In genomic region chr3:136069933-136070332, GRCh38 we compare ENCODE assay signal across 25 cellular contexts.
A peak's percentile ranks its signal among the peaks of the same experiment; 100 is the strongest.
DNase-seq lines count a peak whose midpoint lies in the region; ATAC-seq, FAIRE-seq and TF ChIP-seq lines count a peak whose summit lies in the region.
"Had no signal": no experiment of that assay in that cellular context is flagged by ENCODE, and none has a peak within 500 bp of the region (broad histone marks: within the 10 kb centered on the region; RNA-seq: fewer than 3 reads in every experiment).

No MANE protein-coding gene starts in this region.

- peak overlapping the region; percentile 6; the same call in 1 of the 2 replicates for H3K9ac ChIP-seq in SK-N-SH
- H3K9ac ChIP-seq in astrocyte (ENCODE audit: low read length), result peak overlapping the region; percentile 52
- H3K9ac ChIP-seq in mesenchymal stem cell (ENCODE audit: low read length), result peak overlapping the region; percentile 74

- H2BK120ac ChIP-seq in mesenchymal stem cell (ENCODE audit: low read depth, low read length), result no peak overlapping the region

- H2BK5ac ChIP-seq in mesenchymal stem cell (ENCODE audit: low read depth, low read length, poor library complexity, severe bottlenecking), result no peak overlapping the region

- POLR2A ChIA-PET in SK-N-SH (lab: Yijun Ruan, JAX), result no interaction called here

- H3K4me1 ChIP-seq in SK-N-SH (ENCODE audit: control insufficient read depth in 1 of 2, insufficient read depth in 2 of 2, low read depth in 1 of 2, low read length in 1 of 2) (peaks cover 8 to 14% of the 10 kb centered on the region in 2 experiments), astrocyte (ENCODE audit: insufficient read depth, low read length) (peaks cover 25% of the 10 kb centered on the region), mesenchymal stem cell (ENCODE audit: control insufficient read depth, insufficient read depth, low read depth, low read length) (peaks cover 3% of the 10 kb centered on the region), thoracic aorta (ENCODE audit: control insufficient read depth in 1 of 2, low read depth in 2 of 2) (peaks cover 3 to 20% of the 10 kb centered on the region in 2 donors)

- peak overlapping the region; percentile 3; the same call in 1 of the 2 replicates for H3K4me2 ChIP-seq in SK-N-SH
- peak overlapping the region; percentile 67 for H3K4me2 ChIP-seq in astrocyte (ENCODE audit: low read length)
- H3K4me2 ChIP-seq in mesenchymal stem cell (ENCODE audit: low read length, poor library complexity, severe bottlenecking), result no peak overlapping the region

- TF ChIP-seq RAD21 in SK-N-SH (IDR thresholded peaks at IDR 0.05; ENCODE audit: low read length), result no peak

- H3K27me3 Mint-ChIP-seq in astrocyte (ENCODE audit: low read depth, unreplicated experiment), result no peaks in the 10 kb centered on the region
- no peaks in the 10 kb centered on the region for H3K27me3 Mint-ChIP-seq in activated naive CD8-positive, alpha-beta T cell treated with anti-CD3 and anti-CD28 coated beads, Interleukin-2, amount 50 U/mL, for 24 hours
- H3K27me3 Mint-ChIP-seq: activated CD4-positive, alpha-beta T cell treated with anti-CD3 and anti-CD28 coated beads for 36 hours; activated T-helper 17 cell treated with anti-CD3 and anti-CD28 coated beads, Interleukin-2, amount 50 U/mL, for 72 hours; progenitor cell of endocrine pancreas; stimulated activated naive CD8-positive, alpha-beta T cell treated with anti-CD3 and anti-CD28 coated beads, Interleukin-15, Interleukin-2, amounts not matched to agents 100 ng/mL and 50 ng/mL, for 24 hours had no signal

- FAIRE-seq in astrocyte (lab: Jason Lieb, UNC), result no peak

- no peaks in the 10 kb centered on the region for H3K79me1 ChIP-seq in mesenchymal stem cell (replicated peaks; ENCODE audit: low read length, poor library complexity, severe bottlenecking)

- no peak overlapping the region for H3K14ac ChIP-seq in mesenchymal stem cell (ENCODE audit: low read length in 2 of 2)

- CTCF ChIA-PET in SK-N-SH (lab: Yijun Ruan, JAX), result interaction anchor here (0.6 to 3.3 kb wide), 8 partner anchors 9 to 944 kb away, joined by 3 to 26 read pairs (median 6); partner anchors contain the start of gene STAG1

- peak overlapping the region; percentile 63 for H3K27ac Mint-ChIP-seq in astrocyte (ENCODE audit: unreplicated experiment)
- no peak overlapping the region for H3K27ac Mint-ChIP-seq in activated naive CD8-positive, alpha-beta T cell treated with anti-CD3 and anti-CD28 coated beads, Interleukin-2, amount 50 U/mL, for 24 hours
- H3K27ac Mint-ChIP-seq: activated CD4-positive, alpha-beta T cell treated with anti-CD3 and anti-CD28 coated beads for 36 hours; activated CD8-positive, alpha-beta memory T cell treated with anti-CD3 and anti-CD28 coated beads, Interleukin-2, amount 10 ng/mL, durations not matched to agents 7 days and 5 days; activated naive CD8-positive, alpha-beta T cell treated with anti-CD3 and anti-CD28 coated beads, Interleukin-2, amount 10 ng/mL, durations not matched to agents 7 days and 5 days; activated T-helper 17 cell treated with anti-CD3 and anti-CD28 coated beads, Interleukin-2, amount 50 U/mL, for 72 hours; H9; stimulated activated naive CD8-positive, alpha-beta T cell treated with anti-CD3 and anti-CD28 coated beads, Interleukin-15, Interleukin-2, amounts not matched to agents 100 ng/mL and 50 ng/mL, for 24 hours had no signal

- no peak overlapping the region for H3K23ac ChIP-seq in mesenchymal stem cell (ENCODE audit: low read length in 2 of 2)

- no peak overlapping the region for H2AK5ac ChIP-seq in mesenchymal stem cell (ENCODE audit: low read length, severe bottlenecking)

- peaks cover 38% of the 10 kb centered on the region for H3F3A ChIP-seq in SK-N-SH (replicated peaks; ENCODE audit: insufficient read depth)

- H3K27me3 ChIP-seq in SK-N-SH (ENCODE audit: insufficient read depth), result no peaks in the 10 kb centered on the region
- no peaks in the 10 kb centered on the region for H3K27me3 ChIP-seq in astrocyte (ENCODE audit: insufficient read depth, low read length)
- H3K27me3 ChIP-seq in mesenchymal stem cell (ENCODE audit: control insufficient read depth in 1 of 2, insufficient read depth in 1 of 2, low read length in 2 of 2), result no peaks in the 10 kb centered on the region
- H3K27me3 ChIP-seq in thoracic aorta (replicated peaks; ENCODE audit: insufficient read depth), result no peaks in the 10 kb centered on the region
- H3K27me3 ChIP-seq: brain microvascular endothelial cell, spleen, upper lobe of right lung had no signal

- peaks cover 25% of the 10 kb centered on the region for H3K4me1 Mint-ChIP-seq in astrocyte (ENCODE audit: low read depth, unreplicated experiment)
- no peaks in the 10 kb centered on the region for H3K4me1 Mint-ChIP-seq in activated naive CD8-positive, alpha-beta T cell treated with anti-CD3 and anti-CD28 coated beads, Interleukin-2, amount 50 U/mL, for 24 hours
- H3K4me1 Mint-ChIP-seq: activated CD4-positive, alpha-beta T cell treated with anti-CD3 and anti-CD28 coated beads for 36 hours; activated T-helper 17 cell treated with anti-CD3 and anti-CD28 coated beads, Interleukin-2, amount 50 U/mL, for 72 hours; H9 had no signal

- ATAC-seq in SK-N-SH treated with all-trans-retinoic acid at 6 μM for 48 hours (no peak), thoracic aorta (ENCODE audit: insufficient number of reproducible peaks, low FRiP score, low read depth) (no peak), HG02870 (IDR thresholded peaks at IDR 0.05; ENCODE audit: unreplicated experiment) (no peak), GM19328 (IDR thresholded peaks at IDR 0.05; ENCODE audit: unreplicated experiment) (no peak)
- ATAC-seq in activated naive CD8-positive, alpha-beta T cell treated with anti-CD3 and anti-CD28 coated beads, Interleukin-2, amount 50 U/mL, for 24 hours, result no peak
- ATAC-seq: activated CD4-positive, alpha-beta T cell treated with anti-CD3 and anti-CD28 coated beads for 36 hours; activated CD8-positive, alpha-beta memory T cell treated with anti-CD3 and anti-CD28 coated beads, Interleukin-2, amount 10 ng/mL, durations not matched to agents 7 days and 5 days; activated T-helper 17 cell treated with anti-CD3 and anti-CD28 coated beads, Interleukin-2, amount 50 U/mL, for 72 hours; left colon; upper lobe of right lung had no signal

- H3K27ac ChIP-seq in SK-N-SH (ENCODE audit: low read depth in 2 of 2, low read length in 1 of 2) (peak overlapping the region; percentile 39 to 72; a peak in 3 of 4 replicates), astrocyte (ENCODE audit: low read depth, low read length) (peak overlapping the region; percentile 83), mesenchymal stem cell (ENCODE audit: low read length, poor library complexity, severe bottlenecking) (peak overlapping the region; percentile 65), thoracic aorta (peak overlapping the region; percentile 52 to 69)
- H3K27ac ChIP-seq: HL-60, spleen had no signal

- H4K8ac ChIP-seq in mesenchymal stem cell (ENCODE audit: low read length), result no peak overlapping the region

- H3K36me3 Mint-ChIP-seq in astrocyte (ENCODE audit: low read depth, unreplicated experiment), result peaks cover 5% of the 10 kb centered on the region
- H3K36me3 Mint-ChIP-seq in activated naive CD8-positive, alpha-beta T cell treated with anti-CD3 and anti-CD28 coated beads, Interleukin-2, amount 50 U/mL, for 24 hours (ENCODE audit: low read depth), result no peaks in the 10 kb centered on the region
- H3K36me3 Mint-ChIP-seq: activated CD8-positive, alpha-beta memory T cell treated with anti-CD3 and anti-CD28 coated beads, Interleukin-2, amount 10 ng/mL, durations not matched to agents 7 days and 5 days; activated naive CD8-positive, alpha-beta T cell treated with anti-CD3 and anti-CD28 coated beads, Interleukin-2, amount 10 ng/mL, durations not matched to agents 7 days and 5 days had no signal

- H3K9me3 ChIP-seq in SK-N-SH (no peaks in the 10 kb centered on the region; the same call in 1 of the 2 replicates), astrocyte (ENCODE audit: insufficient read depth, low read depth, low read length) (no peaks in the 10 kb centered on the region), mesenchymal stem cell (ENCODE audit: control insufficient read depth, low read length) (no peaks in the 10 kb centered on the region), thoracic aorta (no peaks in the 10 kb centered on the region)
- H3K9me3 ChIP-seq: spleen, upper lobe of right lung had no signal

- no peak overlapping the region for H2BK15ac ChIP-seq in mesenchymal stem cell (ENCODE audit: low read depth, poor library complexity, severe bottlenecking)

- no peak overlapping the region for H4K91ac ChIP-seq in mesenchymal stem cell (ENCODE audit: low read length)

- H3K36me3 ChIP-seq in SK-N-SH (replicated peaks in 1 of 2; ENCODE audit: control insufficient read depth in 1 of 2, insufficient read depth in 2 of 2, low read length in 1 of 2) (peaks cover 0 to 15% of the 10 kb centered on the region in 2 experiments), astrocyte (ENCODE audit: insufficient read depth, low read length) (no peaks in the 10 kb centered on the region), mesenchymal stem cell (ENCODE audit: control insufficient read depth in 1 of 2, insufficient read depth in 2 of 2, low read depth in 1 of 2, low read length in 2 of 2) (peaks cover 2 to 11% of the 10 kb centered on the region in 2 experiments), thoracic aorta (no peaks in the 10 kb centered on the region)
- H3K36me3 ChIP-seq: brain microvascular endothelial cell, spleen, upper lobe of right lung had no signal

- H3K9me2 ChIP-seq in SK-N-SH, result no peaks in the 10 kb centered on the region

- no peak for DNase-seq in SK-N-SH
- DNase-seq in astrocyte (ENCODE audit: low read depth), result no peak
- DNase-seq in mesenchymal stem cell, result no peak
- no peak for DNase-seq in thoracic aorta (ENCODE audit: low spot score)
- no peak for DNase-seq in activated naive CD8-positive, alpha-beta T cell treated with anti-CD3 and anti-CD28 coated beads, Interleukin-2, amount 50 U/mL, for 24 hours
- DNase-seq: 8988T; activated CD4-positive, alpha-beta T cell treated with anti-CD3 and anti-CD28 coated beads for 36 hours; activated CD8-positive, alpha-beta memory T cell treated with anti-CD3 and anti-CD28 coated beads, Interleukin-2, amount 10 ng/mL, durations not matched to agents 7 days and 5 days; activated naive CD8-positive, alpha-beta T cell treated with anti-CD3 and anti-CD28 coated beads, Interleukin-2, amount 10 ng/mL, durations not matched to agents 7 days and 5 days; H9; left colon; NCI-H1417 treated with DMSO at 0.1 percent for 48 hours; spleen; stimulated activated CD4-positive, alpha-beta T cell treated with anti-CD3 and anti-CD28 coated beads, Interleukin-4, amount 100 ng/mL, for 24 hours; upper lobe of right lung had no signal

- H3K4me3 Mint-ChIP-seq in astrocyte (ENCODE audit: unreplicated experiment), result no peak overlapping the region
- no peak overlapping the region for H3K4me3 Mint-ChIP-seq in activated naive CD8-positive, alpha-beta T cell treated with anti-CD3 and anti-CD28 coated beads, Interleukin-2, amount 50 U/mL, for 24 hours
- H3K4me3 Mint-ChIP-seq: activated CD4-positive, alpha-beta T cell treated with anti-CD3 and anti-CD28 coated beads for 36 hours; activated CD8-positive, alpha-beta memory T cell treated with anti-CD3 and anti-CD28 coated beads, Interleukin-2, amount 10 ng/mL, durations not matched to agents 7 days and 5 days; activated naive CD8-positive, alpha-beta T cell treated with anti-CD3 and anti-CD28 coated beads, Interleukin-2, amount 10 ng/mL, durations not matched to agents 7 days and 5 days; activated T-helper 17 cell treated with anti-CD3 and anti-CD28 coated beads, Interleukin-2, amount 50 U/mL, for 72 hours; H9; mesothelial cell of epicardium; nephron; stimulated activated naive CD8-positive, alpha-beta T cell treated with anti-CD3 and anti-CD28 coated beads, Interleukin-15, Interleukin-2, amounts not matched to agents 100 ng/mL and 50 ng/mL, for 24 hours had no signal

- WGBS in SK-N-SH (ENCODE audit: low lambda C conversion rate), result 70% methylated on average over 5 of the region's 5 CpGs
- no CpG with 5 or more reads among the region's 5 CpGs for WGBS in mesenchymal stem cell

- peaks cover under 1% of the 10 kb centered on the region; the same call in 1 of the 2 replicates for H3K79me2 ChIP-seq in SK-N-SH (ENCODE audit: insufficient read depth)
- H3K79me2 ChIP-seq in astrocyte (ENCODE audit: insufficient read depth, low read length), result no peaks in the 10 kb centered on the region

- no peak overlapping the region for H3K4me3 ChIP-seq in SK-N-SH (ENCODE audit: low read depth in 2 of 2, low read length in 1 of 2)
- no peak overlapping the region for H3K4me3 ChIP-seq in astrocyte (ENCODE audit: insufficient read depth, low read depth, low read length)
- H3K4me3 ChIP-seq in mesenchymal stem cell (ENCODE audit: insufficient read depth in 1 of 2, low read depth in 1 of 2, low read length in 2 of 2), result no peak overlapping the region
- no peak overlapping the region for H3K4me3 ChIP-seq in thoracic aorta
- H3K4me3 ChIP-seq: spleen, upper lobe of right lung had no signal

- H3K18ac ChIP-seq in mesenchymal stem cell (ENCODE audit: low read depth in 1 of 2, low read length in 2 of 2), result no peak overlapping the region

- TF ChIP-seq CTCF in SK-N-SH (IDR thresholded peaks at IDR 0.05), result no peak
- TF ChIP-seq CTCF in astrocyte (IDR thresholded peaks at IDR 0.05; ENCODE audit: insufficient read depth, low read depth, low read length), result no peak
- no peak for TF ChIP-seq CTCF in thoracic aorta (IDR thresholded peaks at IDR 0.05)

- no peak overlapping the region for H2BK12ac ChIP-seq in mesenchymal stem cell (ENCODE audit: low read length in 2 of 2)

- TF ChIP-seq EP300 in SK-N-SH (IDR thresholded peaks at IDR 0.05; ENCODE audit: borderline replicate concordance in 1 of 2, low read depth in 1 of 2, low read length in 1 of 2), result no peak

- H2AFZ ChIP-seq in SK-N-SH (ENCODE audit: low read depth) (no peak overlapping the region), astrocyte (ENCODE audit: low read depth, low read length) (no peak overlapping the region), mesenchymal stem cell (ENCODE audit: low read depth, low read length) (no peak overlapping the region)

- H4K20me1 ChIP-seq in SK-N-SH (ENCODE audit: insufficient read depth) (no peaks in the 10 kb centered on the region), astrocyte (ENCODE audit: insufficient read depth, low read length) (no peaks in the 10 kb centered on the region)

- H3K9me3 Mint-ChIP-seq in astrocyte (ENCODE audit: unreplicated experiment), result no peaks in the 10 kb centered on the region
- no peaks in the 10 kb centered on the region for H3K9me3 Mint-ChIP-seq in activated naive CD8-positive, alpha-beta T cell treated with anti-CD3 and anti-CD28 coated beads, Interleukin-2, amount 50 U/mL, for 24 hours
- H3K9me3 Mint-ChIP-seq: activated naive CD8-positive, alpha-beta T cell treated with anti-CD3 and anti-CD28 coated beads, Interleukin-2, amount 10 ng/mL, durations not matched to agents 7 days and 5 days; activated T-helper 17 cell treated with anti-CD3 and anti-CD28 coated beads, Interleukin-2, amount 50 U/mL, for 72 hours; H9; nephron; stimulated activated naive CD8-positive, alpha-beta T cell treated with anti-CD3 and anti-CD28 coated beads, Interleukin-15, Interleukin-2, amounts not matched to agents 100 ng/mL and 50 ng/mL, for 24 hours had no signal

- H3K4ac ChIP-seq in mesenchymal stem cell (ENCODE audit: low read depth in 1 of 2, low read length in 2 of 2), result no peak overlapping the region

Comparison
In these comparisons a context has a peak if more than half of its experiments do, and no peak if none do; other contexts are left out.
1. H3K9ac ChIP-seq: peak in every context shown above with its lines; median percentile 74 in mesenchymal stem cell; 52 in astrocyte; 6 in SK-N-SH.